Comparison of ENCODE assay signal across 3 cellular contexts in genomic region chr13:44266305-44266704, GRCh38.
TF ChIP-seq lines count a peak whose summit lies in the region.

No MANE protein-coding gene starts in this region.

TF ChIP-seq in GM23338, 12 proteins besides CTCF, POLR2A, EP300 and RAD21:
- TF ChIP-seq ZNF331 (CRISPR knock-in tag; IDR thresholded peaks at IDR 0.05; ENCODE audit: low read depth) (no peak), STAT1 (IDR thresholded peaks at IDR 0.05; ENCODE audit: unreplicated experiment) (no peak), ZNF114 (CRISPR knock-in tag; IDR thresholded peaks at IDR 0.05) (no peak)
TF ChIP-seq in GM23338: peak in this region for 0.

TF ChIP-seq in H1, 55 proteins besides CTCF, POLR2A, EP300 and RAD21:
- TF ChIP-seq SP2 (IDR thresholded peaks at IDR 0.05; ENCODE audit: low read length) (no peak), BCL11A (IDR thresholded peaks at IDR 0.05; ENCODE audit: low read depth in 2 of 2, low read length in 2 of 2) (no peak), NANOG (IDR thresholded peaks at IDR 0.05; ENCODE audit: insufficient read depth, low read depth, low read length, poor library complexity, severe bottlenecking) (no peak), SAP30 (IDR thresholded peaks at IDR 0.05; ENCODE audit: insufficient read depth, insufficient replicate concordance, low read length) (no peak)
TF ChIP-seq in H1: peak in this region for 0.

TF ChIP-seq in HepG2, 621 proteins besides CTCF, POLR2A, EP300 and RAD21:
- TF ChIP-seq ISX (CRISPR knock-in tag; conservative IDR thresholded peaks at IDR 0.05) = no peak
- TF ChIP-seq STAG1 (CRISPR knock-in tag; IDR thresholded peaks at IDR 0.05) = 0 out of 2 replicates have a peak, but pooled peaks have one; percentile 5
- no peak for TF ChIP-seq MYNN (CRISPR knock-in tag; IDR thresholded peaks at IDR 0.05; ENCODE audit: low read depth)
- TF ChIP-seq ZNF484 (CRISPR knock-in tag; IDR thresholded peaks at IDR 0.05; ENCODE audit: borderline replicate concordance, low read depth) = 0 out of 2 replicates have a peak, but pooled peaks have one; percentile 56
